17 cellular contexts compared by ENCODE assay signal in the genomic region with DNA sequence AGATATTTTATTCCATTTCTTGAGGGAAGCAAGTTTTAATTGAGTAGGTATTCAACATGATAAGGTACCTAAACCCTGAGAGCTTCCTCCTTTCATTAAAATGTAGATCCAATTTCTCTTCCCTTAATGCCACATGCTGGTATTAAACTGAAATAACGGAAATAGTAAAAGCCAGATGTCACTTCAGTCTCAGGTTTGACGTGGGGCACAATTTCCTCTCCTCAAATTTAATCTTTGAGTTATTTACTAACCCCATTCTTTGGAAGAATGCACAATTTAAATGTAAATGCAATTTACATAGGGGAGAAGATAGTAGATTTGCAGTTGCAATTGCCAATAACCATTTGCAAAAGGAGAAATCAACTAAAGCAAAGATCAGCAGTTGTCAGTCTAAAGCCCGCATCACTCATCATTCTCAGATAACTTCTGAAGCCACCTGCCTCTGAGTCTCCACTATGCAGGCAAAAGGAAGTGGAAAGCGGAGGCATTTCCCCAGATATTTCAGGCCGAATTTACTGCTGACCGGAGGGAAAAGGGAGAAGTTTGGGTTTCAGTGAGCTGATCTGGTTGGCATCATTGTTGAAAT. TPM values are rescaled to one million over a fixed set of nuclear protein-coding genes. Genes with fewer than 3 reads are reported as not detected.
DNase-seq lines count a peak whose midpoint lies in the region; ATAC-seq and TF ChIP-seq lines count a peak whose summit lies in the region.
"Had no signal": no experiment of that assay in that cellular context is flagged by ENCODE, and none has a peak within 500 bp of the region (broad histone marks: within the 10 kb centered on the region; RNA-seq: fewer than 3 reads in every experiment).

No MANE protein-coding gene starts in this region.

- POLR2A ChIA-PET in A673 (lab: Charles Lee; ENCODE audit: low non-redundant PET) (no interaction called here), OCI-LY7 (lab: Charles Lee) (interaction anchor here (0.8 kb wide), 1 partner anchor 17 kb away, joined by 4 read pairs; no protein-coding TSS in a partner anchor)

- H3K9me3 Mint-ChIP-seq in GM23338 = no peaks in the 10 kb centered on the region
- H3K9me3 Mint-ChIP-seq: CD4-positive, alpha-beta T cell; CD8-positive, alpha-beta memory T cell; H9 had no signal

- CTCF ChIA-PET in A673 (lab: Charles Lee) = interaction anchor here (1.4 to 1.8 kb wide), 3 partner anchors 15 to 62 kb away, joined by 4 to 9 read pairs (median 5); no protein-coding TSS in a partner anchor
- CTCF ChIA-PET in OCI-LY7 (lab: Charles Lee; ENCODE audit: unreplicated experiment) = no interaction called here

- peaks cover 42% of the 10 kb centered on the region for H3K4me1 Mint-ChIP-seq in GM23338
- H3K4me1 Mint-ChIP-seq: CD14-positive monocyte; CD8-positive, alpha-beta memory T cell had no signal

- no TSS peak for BruUV-seq in A673 (replicated peaks; lab: Mats Ljungman, UMichigan)
- BruUV-seq in OCI-LY7 (replicated peaks; lab: Mats Ljungman, UMichigan) = no TSS peak

- H3K27me3 ChIP-seq in A673 (replicated peaks; ENCODE audit: insufficient read depth, low read depth, low read length, poor library complexity) (no peaks in the 10 kb centered on the region), GM23338 (ENCODE audit: insufficient read depth) (peaks cover 9% of the 10 kb centered on the region; the same call in 1 of the 2 replicates)
- H3K27me3 ChIP-seq: BE2C; BLaER1 treated with 17β-estradiol and CSF1 and Interleukin-3, amounts not matched to agents 10 nM and 100 nM had no signal

- no peaks in the 10 kb centered on the region for H3F3A ChIP-seq in GM23338 (replicated peaks; ENCODE audit: low read depth)

- H3K36me3 Mint-ChIP-seq in GM23338 (ENCODE audit: low read depth) = no peaks in the 10 kb centered on the region
- H3K36me3 Mint-ChIP-seq: CD14-positive monocyte had no signal

- ATAC-seq in GM23338 = no peak
- ATAC-seq in HG02840 (IDR thresholded peaks at IDR 0.05; ENCODE audit: low FRiP score, unreplicated experiment) = no peak
- ATAC-seq: HCT116 had no signal

- no peaks in the 10 kb centered on the region for H3K9me3 ChIP-seq in A673 (ENCODE audit: low read depth, low read length, poor library complexity, severe bottlenecking)
- no peaks in the 10 kb centered on the region for H3K9me3 ChIP-seq in OCI-LY7 (ENCODE audit: low read length)
- H3K9me3 ChIP-seq: BE2C; BLaER1 treated with 17β-estradiol and CSF1 and Interleukin-3, amounts not matched to agents 10 nM and 100 nM had no signal

- no peak overlapping the region for H3K4me3 Mint-ChIP-seq in GM23338
- H3K4me3 Mint-ChIP-seq: CD4-positive, alpha-beta T cell; CD8-positive, alpha-beta memory T cell; H9 had no signal

- no peaks in the 10 kb centered on the region for H3K9me2 ChIP-seq in GM23338 (ENCODE audit: insufficient read depth)
- H3K9me2 ChIP-seq in OCI-LY7 (ENCODE audit: insufficient read depth, low read length) = no peaks in the 10 kb centered on the region

- H3K27ac ChIP-seq in A673 (ENCODE audit: low read depth, low read length, poor library complexity, severe bottlenecking) (peak overlapping the region; percentile 57), GM23338 (ENCODE audit: low read depth) (no peak overlapping the region), OCI-LY7 (ENCODE audit: low read depth, low read length, poor library complexity, severe bottlenecking) (no peak overlapping the region)
- H3K27ac ChIP-seq: BLaER1 treated with 17β-estradiol and CSF1 and Interleukin-3, amounts not matched to agents 10 nM and 100 nM; GM23248 had no signal

- H3K27me3 Mint-ChIP-seq in GM23338 (ENCODE audit: insufficient read depth, low read depth, poor library complexity) = no peaks in the 10 kb centered on the region

- H2AFZ ChIP-seq in GM23338 (no peak overlapping the region), OCI-LY7 (ENCODE audit: low read length) (no peak overlapping the region)
- H2AFZ ChIP-seq: GM23248 had no signal

- H3K4me2 ChIP-seq in GM23338 (peak overlapping the region; percentile 9; the same call in 1 of the 2 replicates), OCI-LY7 (ENCODE audit: low read length) (peak overlapping the region; percentile 17; the same call in 1 of the 2 replicates)
- H3K4me2 ChIP-seq: BLaER1 treated with 17β-estradiol and CSF1 and Interleukin-3, amounts not matched to agents 10 nM and 100 nM had no signal

- no peak overlapping the region for H3K27ac Mint-ChIP-seq in GM23338
- H3K27ac Mint-ChIP-seq: CD14-positive monocyte; CD4-positive, alpha-beta T cell; CD8-positive, alpha-beta memory T cell; H9 had no signal

- peaks cover 60% of the 10 kb centered on the region for H3K4me1 ChIP-seq in A673 (ENCODE audit: insufficient read depth, low read length, poor library complexity, severe bottlenecking)
- peaks cover 28% of the 10 kb centered on the region for H3K4me1 ChIP-seq in GM23338 (ENCODE audit: insufficient read depth)
- peaks cover 25% of the 10 kb centered on the region for H3K4me1 ChIP-seq in OCI-LY7 (ENCODE audit: insufficient read depth, low read length, poor library complexity, severe bottlenecking)

- peak; percentile 65 for DNase-seq in A673 (ENCODE audit: low spot score)
- no peak for DNase-seq in GM23338 (ENCODE audit: low spot score)
- no peak for DNase-seq in OCI-LY7 (ENCODE audit: low spot score)
- DNase-seq in NCI-H226 = no peak
- DNase-seq in activated CD4-positive, CD25-positive, alpha-beta regulatory T cell treated with anti-CD3 and anti-CD28 coated beads, Interleukin-2, amount 50 U/mL, for 72 hours = no peak
- DNase-seq: ACHN; AML-193; BE2C; CD4-positive, alpha-beta T cell; CD8-positive, alpha-beta memory T cell; DMS 273 treated with DMSO at 0.1 percent for 48 hours; GM23248; H9 had no signal

- intact Hi-C loops in A673 (cut with micrococcal nuclease; ENCODE audit: unreplicated experiment) (no loop called here), OCI-LY7 (cut with micrococcal nuclease; ENCODE audit: unreplicated experiment) (no loop called here)

- H3K79me2 ChIP-seq in GM23338 (replicated peaks; ENCODE audit: insufficient read depth) = no peaks in the 10 kb centered on the region
- no peaks in the 10 kb centered on the region for H3K79me2 ChIP-seq in OCI-LY7 (ENCODE audit: insufficient read depth, low read depth, low read length)

- H4K20me1 ChIP-seq in GM23338 (replicated peaks; ENCODE audit: insufficient read depth) (no peaks in the 10 kb centered on the region), OCI-LY7 (ENCODE audit: insufficient read depth, low read length) (no peaks in the 10 kb centered on the region)
- H4K20me1 ChIP-seq: BLaER1 treated with 17β-estradiol and CSF1 and Interleukin-3, amounts not matched to agents 10 nM and 100 nM had no signal

- TF ChIP-seq CTCF in A673 (conservative IDR thresholded peaks at IDR 0.05; ENCODE audit: low read depth, low read length) (no peak), GM23338 (conservative IDR thresholded peaks at IDR 0.05; ENCODE audit: low read depth in 2 of 2) (no peak), OCI-LY7 (conservative IDR thresholded peaks at IDR 0.05; ENCODE audit: low read length) (no peak)

- H3K4me3 ChIP-seq in A673 (ENCODE audit: low read depth, low read length, poor library complexity, severe bottlenecking) = no peak overlapping the region
- no peak overlapping the region for H3K4me3 ChIP-seq in GM23338
- H3K4me3 ChIP-seq in OCI-LY7 (ENCODE audit: low read depth, low read length, poor library complexity, severe bottlenecking) = no peak overlapping the region
- H3K4me3 ChIP-seq: BLaER1 treated with 17β-estradiol and CSF1 and Interleukin-3, amounts not matched to agents 10 nM and 100 nM; GM23248 had no signal

- H3K36me3 ChIP-seq in A673 (ENCODE audit: insufficient read depth, low read length, poor library complexity, severe bottlenecking) = no peaks in the 10 kb centered on the region
- no peaks in the 10 kb centered on the region for H3K36me3 ChIP-seq in GM23338 (ENCODE audit: insufficient read depth)
- no peaks in the 10 kb centered on the region for H3K36me3 ChIP-seq in OCI-LY7 (ENCODE audit: insufficient read depth, low read length)
- H3K36me3 ChIP-seq: BE2C; BLaER1 treated with 17β-estradiol and CSF1 and Interleukin-3, amounts not matched to agents 10 nM and 100 nM had no signal

TF ChIP-seq in GM23338, 12 proteins besides CTCF, POLR2A, EP300 and RAD21:
- no peak for TF ChIP-seq ZNF114 (CRISPR knock-in tag; IDR thresholded peaks at IDR 0.05)

RNA-seq across cellular contexts. Expression of a gene that starts 2.1 kb away (rescaled TPM):
- 1.5 and 3.4 TPM in 2 replicates for total RNA-seq in A673 (2021)
- 10.7 and 14.7 TPM in 2 replicates for total RNA-seq in GM23338 (2014; rRNA removed; shearing (Covaris generic))
- 3.7 and 4.7 TPM in 2 replicates for polyA plus RNA-seq in GM23338 (2016; fragmentation: Nextera tagmentation; extraction: Ambion mirVana)
- 0.44 and 0.57 TPM in 2 replicates for total RNA-seq in OCI-LY7 (2014; rRNA removed; shearing (Covaris generic))
- total RNA-seq in OCI-LY7 (2022) = 0.63 TPM in 1 of 2 replicates, not detected in the other
- total RNA-seq: CD4-positive, alpha-beta T cell; GM23248 had no signal
- polyA plus RNA-seq: CD14-positive monocyte; CD8-positive, alpha-beta memory T cell; GM23248 had no signal

RNA-seq across cellular contexts. Expression of a gene that starts 31.9 kb away (rescaled TPM):
- total RNA-seq in A673 (2021) (0.45 and 2.0 TPM in 2 replicates), OCI-LY7 (2022) (0.29 and 0.48 TPM in 2 replicates)
- 5.6 and 6.2 TPM in 2 replicates for total RNA-seq in GM23338 (2014; rRNA removed; shearing (Covaris generic))
- 1.5 and 1.6 TPM in 2 replicates for polyA plus RNA-seq in GM23338 (2016; fragmentation: Nextera tagmentation; extraction: Ambion mirVana)
- 0.19 TPM in 1 of 2 replicates, not detected in the other for total RNA-seq in OCI-LY7 (2014; rRNA removed; shearing (Covaris generic))
- total RNA-seq: CD4-positive, alpha-beta T cell; GM23248 had no signal
- polyA plus RNA-seq: CD14-positive monocyte; CD8-positive, alpha-beta memory T cell; GM23248 had no signal
